In the genomic region with DNA sequence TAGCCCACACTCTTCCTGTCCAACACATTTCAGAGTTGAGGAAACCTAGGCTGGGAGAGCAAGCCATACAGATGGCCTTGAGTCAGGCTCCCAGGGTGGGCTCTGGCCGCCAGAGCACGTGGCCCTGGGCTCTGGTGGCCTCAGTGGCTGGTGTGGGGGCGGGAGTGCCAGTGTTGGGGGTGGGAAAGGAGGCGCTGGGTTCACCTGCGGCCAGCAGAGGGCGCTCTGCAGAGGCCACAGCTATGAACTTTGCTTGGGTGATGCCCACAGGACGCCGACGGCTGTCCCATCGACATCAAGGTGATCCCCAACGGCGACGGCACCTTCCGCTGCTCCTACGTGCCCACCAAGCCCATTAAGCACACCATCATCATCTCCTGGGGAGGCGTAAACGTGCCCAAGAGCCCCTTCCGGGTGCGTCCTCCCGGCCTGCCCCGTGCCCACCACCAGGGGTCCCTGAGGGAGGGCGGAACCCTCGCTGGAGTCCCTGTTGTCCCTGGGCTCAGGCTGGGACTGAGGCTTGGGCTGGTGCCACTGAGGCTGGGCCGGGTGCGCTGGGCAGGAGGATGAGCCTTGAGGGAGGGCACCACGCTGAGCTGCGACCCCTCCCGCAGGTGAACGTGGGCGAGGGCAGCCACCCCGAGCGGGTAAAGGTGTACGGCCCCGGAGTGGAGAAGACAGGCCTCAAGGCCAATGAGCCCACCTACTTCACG, we compare ENCODE assay signal across 8 cellular contexts. TPM values are rescaled to one million over a fixed set of nuclear protein-coding genes. Genes with fewer than 3 reads are reported as not detected.
DNase-seq lines count a peak whose midpoint lies in the region; ATAC-seq and TF ChIP-seq lines count a peak whose summit lies in the region.

No MANE protein-coding gene starts in this region.

- H3K27me3 ChIP-seq in foreskin keratinocyte, result no peaks in the 10 kb centered on the region
- H3K27me3 ChIP-seq in rectal smooth muscle tissue (ENCODE audit: control insufficient read depth, insufficient read depth, low read length), result no peaks in the 10 kb centered on the region

- DNase-seq in NCI-H345 treated with DMSO at 0.1 percent for 48 hours (lab: John Stamatoyannopoulos, UW; ENCODE audit: unreplicated experiment) (peak; percentile 55), foreskin keratinocyte (no peak), NCI-H510A treated with DMSO at 0.1 percent for 48 hours (lab: John Stamatoyannopoulos, UW) (no peak)
- DNase-seq in activated T-cell treated with anti-CD3 and anti-CD28 coated beads, Interleukin-2, amount 50 U/mL, for 1 hour, result peak; percentile 64

- H3K27ac ChIP-seq in foreskin keratinocyte, result no peak overlapping the region
- H3K27ac ChIP-seq in rectal smooth muscle tissue (ENCODE audit: low read depth, low read length), result peak overlapping the region; percentile 67

- H3K4me1 ChIP-seq in foreskin keratinocyte (no peaks in the 10 kb centered on the region), rectal smooth muscle tissue (ENCODE audit: control insufficient read depth, insufficient read depth, low read length) (no peaks in the 10 kb centered on the region)

- no peak overlapping the region for H3K4me3 ChIP-seq in rectal smooth muscle tissue (ENCODE audit: low read length)

- ATAC-seq in foreskin keratinocyte (peak; percentile 20), GM21786 (IDR thresholded peaks at IDR 0.05; ENCODE audit: unreplicated experiment) (no peak), GM18861 (IDR thresholded peaks at IDR 0.05; ENCODE audit: unreplicated experiment) (no peak)

- TF ChIP-seq CTCF in GM12873 (IDR thresholded peaks at IDR 0.05; ENCODE audit: insufficient read depth, low read depth, low read length, missing control alignments) (peak; percentile 90), foreskin keratinocyte (conservative IDR thresholded peaks at IDR 0.05) (peak; percentile 66)

- no peak overlapping the region for H3K9ac ChIP-seq in rectal smooth muscle tissue (ENCODE audit: low read length)

- H3K36me3 ChIP-seq in rectal smooth muscle tissue (ENCODE audit: control insufficient read depth, insufficient read depth, low read length), result peaks cover 41% of the 10 kb centered on the region

RNA-seq across cellular contexts. Expression of a gene that starts 11.9 kb away (rescaled TPM):
- total RNA-seq in foreskin keratinocyte, result 0.61 and 1.2 TPM in 2 replicates
- 0.20 and 0.38 TPM in 2 replicates for polyA plus RNA-seq in foreskin keratinocyte

RNA-seq across cellular contexts. Expression of a gene that starts 20.5 kb away (rescaled TPM):
- total RNA-seq in foreskin keratinocyte, result 126 and 133 TPM in 2 replicates
- 266 and 275 TPM in 2 replicates for polyA plus RNA-seq in foreskin keratinocyte

RNA-seq across cellular contexts. Expression of a gene that starts 50.3 kb away (rescaled TPM):
- 2.3 and 2.4 TPM in 2 replicates for total RNA-seq in foreskin keratinocyte
- 1.6 and 1.9 TPM in 2 replicates for polyA plus RNA-seq in foreskin keratinocyte

Comparison
In these comparisons a context has a peak if more than half of its experiments do, and no peak if none do; other contexts are left out.
1. DNase-seq: peak in NCI-H345 treated with DMSO at 0.1 percent for 48 hours (single experiment) and activated T-cell treated with anti-CD3 and anti-CD28 coated beads, Interleukin-2, amount 50 U/mL, for 1 hour (single experiment); none in foreskin keratinocyte (0 of 2) and NCI-H510A treated with DMSO at 0.1 percent for 48 hours (single experiment).